18 cellular contexts compared by ENCODE assay signal in genomic region chr11:64351136-64351631, GRCh38. TPM values are rescaled to one million over a fixed set of nuclear protein-coding genes. Genes with fewer than 3 reads are reported as not detected.
DNase-seq lines count a peak whose midpoint lies in the region; ATAC-seq and TF ChIP-seq lines count a peak whose summit lies in the region.
"Had no signal": no experiment of that assay in that cellular context is flagged by ENCODE, and none has a peak within 500 bp of the region (broad histone marks: within the 10 kb centered on the region; RNA-seq: fewer than 3 reads in every experiment).

No MANE protein-coding gene starts in this region.

- peak overlapping the region; percentile 24 for H4K91ac ChIP-seq in neuronal stem cell (ENCODE audit: low read depth, low read length, poor library complexity)

- peak overlapping the region; percentile 82 for H2BK5ac ChIP-seq in neuronal stem cell (ENCODE audit: low read length)

- peak overlapping the region; percentile 83 for H2AFZ ChIP-seq in neuronal stem cell (ENCODE audit: low read length)

- no peaks in the 10 kb centered on the region for H3K36me3 Mint-ChIP-seq in HFFc6 (ENCODE audit: low read depth)
- peaks cover 36% of the 10 kb centered on the region for H3K36me3 Mint-ChIP-seq in activated T-helper 17 cell treated with anti-CD3 and anti-CD28 coated beads, Interleukin-2, amount 50 U/mL, for 72 hours (ENCODE audit: low read depth)

- H3K27ac Mint-ChIP-seq in HFFc6: no peak overlapping the region
- no peak overlapping the region for H3K27ac Mint-ChIP-seq in activated T-helper 17 cell treated with anti-CD3 and anti-CD28 coated beads, Interleukin-2, amount 50 U/mL, for 72 hours

- H3K9me3 Mint-ChIP-seq in HFFc6: no peaks in the 10 kb centered on the region
- no peaks in the 10 kb centered on the region for H3K9me3 Mint-ChIP-seq in activated T-helper 17 cell treated with anti-CD3 and anti-CD28 coated beads, Interleukin-2, amount 50 U/mL, for 72 hours

- no peak overlapping the region for H3K14ac ChIP-seq in neuronal stem cell (ENCODE audit: low read length)

- H4K8ac ChIP-seq in neuronal stem cell (ENCODE audit: low read depth, low read length): no peak overlapping the region

- no peaks in the 10 kb centered on the region for H3K36me3 ChIP-seq in BLaER1 treated with 17β-estradiol and CSF1 and Interleukin-3, amounts not matched to agents 10 nM and 100 nM
- no peaks in the 10 kb centered on the region for H3K36me3 ChIP-seq in neuronal stem cell (replicated peaks in 1 of 2; ENCODE audit: control insufficient read depth in 2 of 2, insufficient read depth in 2 of 2, low read length in 2 of 2)
- H3K36me3 ChIP-seq: MG63, SJSA1 had no signal

- peak overlapping the region in 5 of 11 experiments; percentile 52 to 66 (median 61); a peak in 10 of 22 replicates for H3K9ac ChIP-seq in BLaER1 treated with 17β-estradiol and CSF1 and Interleukin-3, amounts not matched to agents 10 nM and 100 nM
- peak overlapping the region; percentile 21 for H3K9ac ChIP-seq in neuronal stem cell (ENCODE audit: low read depth, low read length, poor library complexity)

- peaks cover 6% of the 10 kb centered on the region; the same call in 1 of the 2 replicates for H3K4me1 Mint-ChIP-seq in HFFc6 (ENCODE audit: low read depth)
- no peaks in the 10 kb centered on the region for H3K4me1 Mint-ChIP-seq in activated T-helper 17 cell treated with anti-CD3 and anti-CD28 coated beads, Interleukin-2, amount 50 U/mL, for 72 hours

- no peak overlapping the region for H2BK12ac ChIP-seq in neuronal stem cell (ENCODE audit: low read length)

- H4K20me1 ChIP-seq in BLaER1 treated with 17β-estradiol and CSF1 and Interleukin-3, amounts not matched to agents 10 nM and 100 nM: peaks cover 0 to 27% (median 15%) of the 10 kb centered on the region in 11 experiments; a peak in 11 of 22 replicates

- peak overlapping the region; percentile 53 for H3K4ac ChIP-seq in neuronal stem cell (ENCODE audit: low read length)

- DNase-seq in HFFc6: no peak
- no peak for DNase-seq in neuronal stem cell (ENCODE audit: low spot score)
- no peak for DNase-seq in HUDEP-2 (lab: John Stamatoyannopoulos, UW; ENCODE audit: unreplicated experiment in 76 of 76)
- DNase-seq in omental fat pad (ENCODE audit: low spot score): no peak
- DNase-seq: DMS 273 treated with DMSO at 0.1 percent for 48 hours, DND-41, Kasumi-1, MG63, NCI-H1048, NCI-H1436, NCI-H1930, NCI-H345, NCI-H526 had no signal

- peaks cover 0 to 45% (median 0%) of the 10 kb centered on the region in 11 experiments; a peak in 7 of 22 replicates for H3K27me3 ChIP-seq in BLaER1 treated with 17β-estradiol and CSF1 and Interleukin-3, amounts not matched to agents 10 nM and 100 nM
- no peaks in the 10 kb centered on the region for H3K27me3 ChIP-seq in neuronal stem cell (ENCODE audit: control insufficient read depth in 3 of 3, insufficient read depth in 3 of 3, low read depth in 1 of 3, low read length in 3 of 3)
- H3K27me3 ChIP-seq: MG63 had no signal

- no peaks in the 10 kb centered on the region for H3K9me3 ChIP-seq in BLaER1 treated with 17β-estradiol and CSF1 and Interleukin-3, amounts not matched to agents 10 nM and 100 nM (replicated peaks in 1 of 11)
- no peaks in the 10 kb centered on the region for H3K9me3 ChIP-seq in neuronal stem cell (replicated peaks in 1 of 2; ENCODE audit: control insufficient read depth in 2 of 2, insufficient read depth in 1 of 2, low read depth in 1 of 2, low read length in 2 of 2)
- H3K9me3 ChIP-seq: MG63, SJSA1 had no signal

- H3K27ac ChIP-seq in BLaER1 treated with 17β-estradiol and CSF1 and Interleukin-3, amounts not matched to agents 10 nM and 100 nM: peak overlapping the region in 5 of 11 experiments; percentile 13 to 66 (median 36); a peak in 6 of 22 replicates
- no peak overlapping the region for H3K27ac ChIP-seq in neuronal stem cell (replicated peaks; ENCODE audit: low read length)
- H3K27ac ChIP-seq: SJSA1 had no signal

- peaks cover 4% of the 10 kb centered on the region for H3K27me3 Mint-ChIP-seq in HFFc6 (ENCODE audit: insufficient read depth)
- no peaks in the 10 kb centered on the region for H3K27me3 Mint-ChIP-seq in activated T-helper 17 cell treated with anti-CD3 and anti-CD28 coated beads, Interleukin-2, amount 50 U/mL, for 72 hours

- peak overlapping the region; percentile 52 to 99 (median 92) for H3K4me2 ChIP-seq in BLaER1 treated with 17β-estradiol and CSF1 and Interleukin-3, amounts not matched to agents 10 nM and 100 nM
- no peak overlapping the region for H3K4me2 ChIP-seq in neuronal stem cell (ENCODE audit: insufficient read depth, low read length, poor library complexity, severe bottlenecking)

- no CpG with 5 or more reads among the region's 18 CpGs for WGBS in neuronal stem cell (ENCODE audit: extremely low coverage in 2 of 2, insufficient read length in 2 of 2, insufficient replicate concordance in 1 of 2), 2 donors

- ATAC-seq in activated T-helper 17 cell treated with anti-CD3 and anti-CD28 coated beads, Interleukin-2, amount 50 U/mL, for 72 hours (replicated peaks): peak; percentile 16
- no peak for ATAC-seq in HG02798 (IDR thresholded peaks at IDR 0.05; ENCODE audit: poor library complexity, unreplicated experiment)
- no peak for ATAC-seq in omental fat pad (ENCODE audit: low FRiP score)

- no peak overlapping the region for H3K4me3 Mint-ChIP-seq in HFFc6
- no peak overlapping the region for H3K4me3 Mint-ChIP-seq in activated T-helper 17 cell treated with anti-CD3 and anti-CD28 coated beads, Interleukin-2, amount 50 U/mL, for 72 hours
- H3K4me3 Mint-ChIP-seq: CD14-positive monocyte had no signal

- peak overlapping the region; percentile 75 for H2AK5ac ChIP-seq in neuronal stem cell (ENCODE audit: low read depth, low read length)

- peaks cover 46 to 97% (median 88%) of the 10 kb centered on the region in 10 experiments for H3K4me1 ChIP-seq in BLaER1 treated with 17β-estradiol and CSF1 and Interleukin-3, amounts not matched to agents 10 nM and 100 nM
- H3K4me1 ChIP-seq in neuronal stem cell (ENCODE audit: control insufficient read depth in 2 of 2, insufficient read depth in 1 of 2, low read depth in 1 of 2, low read length in 2 of 2): peaks cover 15 to 42% of the 10 kb centered on the region in 2 donors

- peaks cover 4% of the 10 kb centered on the region for H3K79me1 ChIP-seq in neuronal stem cell (ENCODE audit: low read depth, low read length)

- TF ChIP-seq CTCF in HFFc6 (IDR thresholded peaks at IDR 0.05) (peak; percentile 5; the same call in 1 of the 2 replicates), omental fat pad (IDR thresholded peaks at IDR 0.05) (no peak)

- no peak overlapping the region for H2BK120ac ChIP-seq in neuronal stem cell (ENCODE audit: low read depth, low read length)

- no peak overlapping the region for H2BK15ac ChIP-seq in neuronal stem cell (ENCODE audit: low read length)

- peak overlapping the region; percentile 31 for H3K23ac ChIP-seq in neuronal stem cell (ENCODE audit: low read depth, low read length, poor library complexity)

- peak overlapping the region in 3 of 10 experiments; percentile 5 to 44 (median 44); a peak in 3 of 20 replicates for H3K4me3 ChIP-seq in BLaER1 treated with 17β-estradiol and CSF1 and Interleukin-3, amounts not matched to agents 10 nM and 100 nM
- H3K4me3 ChIP-seq in neuronal stem cell (ENCODE audit: low read length in 2 of 2): no peak overlapping the region
- H3K4me3 ChIP-seq: MG63, SJSA1 had no signal

- no peak overlapping the region for H3K18ac ChIP-seq in neuronal stem cell (ENCODE audit: low read length)

RNA-seq across cellular contexts. Expression of gene RPS6KA4, which starts 7.8 kb away (rescaled TPM):
- 10 to 100 TPM; 42.9 to 63.4 (median 56.6) TPM for total RNA-seq in HFFc6 (2021; fragmentation: NEBNext Ultra II Directional; extraction: Animal tissue kit (Norgen Biotek cat#: 25700))
- 10 to 100 TPM; 14.8 to 33.3 TPM for total RNA-seq in activated T-helper 17 cell treated with anti-CD3 and anti-CD28 coated beads, Interleukin-2, amount 50 U/mL, for 72 hours
- 5.7 TPM for polyA plus RNA-seq in neuronal stem cell (2013, experiment 1 of 2)
- 5.0 TPM for polyA plus RNA-seq in neuronal stem cell (2013, experiment 2 of 2)
- total RNA-seq in omental fat pad: 10 to 100 TPM; 15.7 to 64.2 (median 28.1) TPM

RNA-seq across cellular contexts. Expression of gene CCDC88B, which starts 11.2 kb away (rescaled TPM):
- 1 to 10 TPM in 4 of 6 experiments, under 1 TPM in 2; 0.45 to 1.9 (median 1.7) TPM for total RNA-seq in HFFc6 (2021; fragmentation: NEBNext Ultra II Directional; extraction: Animal tissue kit (Norgen Biotek cat#: 25700))
- 100 to 1,000 TPM; 120 to 125 TPM for total RNA-seq in activated T-helper 17 cell treated with anti-CD3 and anti-CD28 coated beads, Interleukin-2, amount 50 U/mL, for 72 hours
- 4.0 TPM for polyA plus RNA-seq in neuronal stem cell (2013, experiment 1 of 2)
- polyA plus RNA-seq in neuronal stem cell (2013, experiment 2 of 2): 4.5 TPM
- 10 to 100 TPM in 2 of 4 donors, 1 to 10 TPM in 2; 6.2 to 24.1 (median 10.3) TPM for total RNA-seq in omental fat pad

RNA-seq across cellular contexts. Expression of gene PRDX5, which starts 33.3 kb away (rescaled TPM):
- 100 to 1,000 TPM; 161 to 207 (median 186) TPM for total RNA-seq in HFFc6 (2021; fragmentation: NEBNext Ultra II Directional; extraction: Animal tissue kit (Norgen Biotek cat#: 25700))
- 100 to 1,000 TPM; 124 to 164 TPM for total RNA-seq in activated T-helper 17 cell treated with anti-CD3 and anti-CD28 coated beads, Interleukin-2, amount 50 U/mL, for 72 hours
- 142 TPM for polyA plus RNA-seq in neuronal stem cell (2013, experiment 1 of 2)
- 136 TPM for polyA plus RNA-seq in neuronal stem cell (2013, experiment 2 of 2)
- 100 to 1,000 TPM; 174 to 263 (median 238) TPM for total RNA-seq in omental fat pad

RNA-seq across cellular contexts. Expression of gene TRMT112, which starts 33.8 kb away (rescaled TPM):
- total RNA-seq in HFFc6 (2021; fragmentation: NEBNext Ultra II Directional; extraction: Animal tissue kit (Norgen Biotek cat#: 25700)): 100 to 1,000 TPM; 246 to 269 (median 261) TPM
- total RNA-seq in activated T-helper 17 cell treated with anti-CD3 and anti-CD28 coated beads, Interleukin-2, amount 50 U/mL, for 72 hours: 100 to 1,000 TPM; 157 to 218 TPM
- 529 TPM for polyA plus RNA-seq in neuronal stem cell (2013, experiment 1 of 2)
- 505 TPM for polyA plus RNA-seq in neuronal stem cell (2013, experiment 2 of 2)
- 100 to 1,000 TPM; 180 to 263 (median 215) TPM for total RNA-seq in omental fat pad

RNA-seq across cellular contexts. Expression of gene ESRRA, which starts 45.9 kb away (rescaled TPM):
- total RNA-seq in HFFc6 (2021; fragmentation: NEBNext Ultra II Directional; extraction: Animal tissue kit (Norgen Biotek cat#: 25700)): 10 to 100 TPM; 18.9 to 25.0 (median 21.7) TPM
- 10 to 100 TPM; 31.2 to 55.7 TPM for total RNA-seq in activated T-helper 17 cell treated with anti-CD3 and anti-CD28 coated beads, Interleukin-2, amount 50 U/mL, for 72 hours
- 5.3 TPM for polyA plus RNA-seq in neuronal stem cell (2013, experiment 1 of 2)
- 5.6 TPM for polyA plus RNA-seq in neuronal stem cell (2013, experiment 2 of 2)
- 10 to 100 TPM; 32.1 to 50.8 (median 44.6) TPM for total RNA-seq in omental fat pad

Comparison
In these comparisons a context has a peak if more than half of its experiments do, and no peak if none do; other contexts are left out.
1. RNA of gene CCDC88B, which starts 11.2 kb away (total RNA-seq): 120 to 125 TPM in activated T-helper 17 cell treated with anti-CD3 and anti-CD28 coated beads, Interleukin-2, amount 50 U/mL, for 72 hours; 6.2 to 24.1 TPM in omental fat pad and 0.45 to 1.9 TPM in HFFc6; every median in the first group is over 4 times any median in the second.